In genomic region chr10:113680172-113681111, GRCh38 we compare ENCODE assay signal across 1 cellular context.
TF ChIP-seq lines count a peak whose summit lies in the region.

No MANE protein-coding gene starts in this region.

TF ChIP-seq in HEK293, 187 proteins besides CTCF, POLR2A, EP300 and RAD21 (continued from another document):
- TF ChIP-seq ZNF544 (tag by site-specific recombination; IDR thresholded peaks at IDR 0.05) (no peak), ZNF776 (tag by site-specific recombination; IDR thresholded peaks at IDR 0.05; ENCODE audit: borderline replicate concordance) (no peak), ZNF585B (tag by site-specific recombination; IDR thresholded peaks at IDR 0.05) (no peak), ZNF394 (tag by site-specific recombination; IDR thresholded peaks at IDR 0.05; ENCODE audit: borderline replicate concordance) (no peak), ZNF488 (tag by site-specific recombination; IDR thresholded peaks at IDR 0.05) (no peak), ZNF555 (tag by site-specific recombination; conservative IDR thresholded peaks at IDR 0.05) (no peak), ZNF560 (tag by site-specific recombination; IDR thresholded peaks at IDR 0.05; ENCODE audit: borderline replicate concordance) (no peak), ZNF571 (tag by site-specific recombination; IDR thresholded peaks at IDR 0.05) (no peak), OSR2 (tag by site-specific recombination; IDR thresholded peaks at IDR 0.05) (no peak), KLF10 (tag by site-specific recombination; IDR thresholded peaks at IDR 0.05) (no peak), EGR2 (tag by site-specific recombination; IDR thresholded peaks at IDR 0.05; ENCODE audit: low read depth) (peak; percentile 82; the same call in 1 of the 2 replicates), ZNF404 (tag by site-specific recombination; IDR thresholded peaks at IDR 0.05) (no peak), SP7 (tag by site-specific recombination; IDR thresholded peaks at IDR 0.05) (peak; percentile 52; the same call in 1 of the 2 replicates), ZNF629 (tag by site-specific recombination; IDR thresholded peaks at IDR 0.05) (peak; percentile 87), ZNF341 (tag by site-specific recombination; IDR thresholded peaks at IDR 0.05; ENCODE audit: low read depth) (no peak), ZNF155 (tag by site-specific recombination; IDR thresholded peaks at IDR 0.05) (no peak), ZFP69B (tag by site-specific recombination; IDR thresholded peaks at IDR 0.05) (peak; percentile 46; the same call in 1 of the 2 replicates), IKZF3 (tag by site-specific recombination; IDR thresholded peaks at IDR 0.05) (0 out of 2 replicates have a peak, but pooled peaks have one; percentile 6), ATF2 (tag by site-specific recombination; IDR thresholded peaks at IDR 0.05; ENCODE audit: low read depth) (peak; percentile 88), ZNF660 (tag by site-specific recombination; IDR thresholded peaks at IDR 0.05) (peak; percentile 78), ZNF561 (tag by site-specific recombination; IDR thresholded peaks at IDR 0.05; ENCODE audit: borderline replicate concordance) (no peak), ZNF157 (tag by site-specific recombination; IDR thresholded peaks at IDR 0.05) (no peak), ZNF521 (tag by site-specific recombination; IDR thresholded peaks at IDR 0.05) (no peak), FEZF1 (tag by site-specific recombination; IDR thresholded peaks at IDR 0.05) (peak; percentile 8; the same call in 1 of the 2 replicates), ZNF184 (tag by site-specific recombination; IDR thresholded peaks at IDR 0.05) (0 out of 2 replicates have a peak, but pooled peaks have one; percentile 52), PRDM1 (tag by site-specific recombination; IDR thresholded peaks at IDR 0.05) (peak; percentile 61)
TF ChIP-seq in HEK293: peak in this region for 24.
